ENCODE assay signal across 3 cellular contexts in the genomic region with DNA sequence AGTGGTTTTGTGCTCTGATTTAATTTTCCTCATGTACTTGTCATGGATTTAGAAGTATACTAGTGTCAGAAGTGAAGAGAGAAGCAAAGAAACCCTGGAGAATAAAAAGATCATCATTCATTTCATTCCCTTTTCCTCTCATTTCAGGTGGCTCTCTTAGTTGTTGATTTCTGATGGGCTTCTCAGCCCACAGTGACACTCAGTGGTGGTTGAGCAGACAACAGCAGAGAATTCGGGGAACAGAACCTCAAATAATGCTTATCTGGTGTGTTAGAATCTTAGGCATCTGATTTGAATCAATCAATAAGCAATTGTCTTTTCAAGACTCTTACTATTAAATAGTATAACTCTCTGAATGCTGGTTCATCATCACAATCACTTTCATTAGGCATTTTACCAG.
TF ChIP-seq lines count a peak whose summit lies in the region.

No MANE protein-coding gene starts in this region.

TF ChIP-seq in SK-N-SH, 30 proteins besides CTCF, POLR2A, EP300 and RAD21 (continues in another document):
- TF ChIP-seq FOXM1 (IDR thresholded peaks at IDR 0.05; ENCODE audit: low read depth) (no peak), TCF12 (IDR thresholded peaks at IDR 0.05) (no peak), FOXJ3 (CRISPR knock-in tag; IDR thresholded peaks at IDR 0.05) (no peak), MXI1 (IDR thresholded peaks at IDR 0.05; ENCODE audit: low read depth, low read length) (no peak), TEAD4 (IDR thresholded peaks at IDR 0.05; ENCODE audit: borderline replicate concordance, insufficient read depth) (no peak), TAF1 (IDR thresholded peaks at IDR 0.05; ENCODE audit: borderline replicate concordance, low read depth, low read length) (no peak), EZH2phosphoT487 (IDR thresholded peaks at IDR 0.05; ENCODE audit: borderline replicate concordance, low read depth) (no peak), POLR2AphosphoS5 (IDR thresholded peaks at IDR 0.05; ENCODE audit: low read depth, low read length) (no peak), CHD2 (IDR thresholded peaks at IDR 0.05; ENCODE audit: low read length, partially characterized antibody) (no peak), RFX5 (IDR thresholded peaks at IDR 0.05; ENCODE audit: low read length) (no peak), RCOR1 (IDR thresholded peaks at IDR 0.05; ENCODE audit: low read length) (no peak)
- TF ChIP-seq, protein P1, sequence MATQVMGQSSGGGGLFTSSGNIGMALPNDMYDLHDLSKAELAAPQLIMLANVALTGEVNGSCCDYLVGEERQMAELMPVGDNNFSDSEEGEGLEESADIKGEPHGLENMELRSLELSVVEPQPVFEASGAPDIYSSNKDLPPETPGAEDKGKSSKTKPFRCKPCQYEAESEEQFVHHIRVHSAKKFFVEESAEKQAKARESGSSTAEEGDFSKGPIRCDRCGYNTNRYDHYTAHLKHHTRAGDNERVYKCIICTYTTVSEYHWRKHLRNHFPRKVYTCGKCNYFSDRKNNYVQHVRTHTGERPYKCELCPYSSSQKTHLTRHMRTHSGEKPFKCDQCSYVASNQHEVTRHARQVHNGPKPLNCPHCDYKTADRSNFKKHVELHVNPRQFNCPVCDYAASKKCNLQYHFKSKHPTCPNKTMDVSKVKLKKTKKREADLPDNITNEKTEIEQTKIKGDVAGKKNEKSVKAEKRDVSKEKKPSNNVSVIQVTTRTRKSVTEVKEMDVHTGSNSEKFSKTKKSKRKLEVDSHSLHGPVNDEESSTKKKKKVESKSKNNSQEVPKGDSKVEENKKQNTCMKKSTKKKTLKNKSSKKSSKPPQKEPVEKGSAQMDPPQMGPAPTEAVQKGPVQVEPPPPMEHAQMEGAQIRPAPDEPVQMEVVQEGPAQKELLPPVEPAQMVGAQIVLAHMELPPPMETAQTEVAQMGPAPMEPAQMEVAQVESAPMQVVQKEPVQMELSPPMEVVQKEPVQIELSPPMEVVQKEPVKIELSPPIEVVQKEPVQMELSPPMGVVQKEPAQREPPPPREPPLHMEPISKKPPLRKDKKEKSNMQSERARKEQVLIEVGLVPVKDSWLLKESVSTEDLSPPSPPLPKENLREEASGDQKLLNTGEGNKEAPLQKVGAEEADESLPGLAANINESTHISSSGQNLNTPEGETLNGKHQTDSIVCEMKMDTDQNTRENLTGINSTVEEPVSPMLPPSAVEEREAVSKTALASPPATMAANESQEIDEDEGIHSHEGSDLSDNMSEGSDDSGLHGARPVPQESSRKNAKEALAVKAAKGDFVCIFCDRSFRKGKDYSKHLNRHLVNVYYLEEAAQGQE (IDR thresholded peaks at IDR 0.05; ENCODE audit: low read depth, low read length), result no peak
- TF ChIP-seq, protein P2, sequence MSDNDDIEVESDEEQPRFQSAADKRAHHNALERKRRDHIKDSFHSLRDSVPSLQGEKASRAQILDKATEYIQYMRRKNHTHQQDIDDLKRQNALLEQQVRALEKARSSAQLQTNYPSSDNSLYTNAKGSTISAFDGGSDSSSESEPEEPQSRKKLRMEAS (IDR thresholded peaks at IDR 0.05; ENCODE audit: low read depth), result no peak
- TF ChIP-seq, protein P3, sequence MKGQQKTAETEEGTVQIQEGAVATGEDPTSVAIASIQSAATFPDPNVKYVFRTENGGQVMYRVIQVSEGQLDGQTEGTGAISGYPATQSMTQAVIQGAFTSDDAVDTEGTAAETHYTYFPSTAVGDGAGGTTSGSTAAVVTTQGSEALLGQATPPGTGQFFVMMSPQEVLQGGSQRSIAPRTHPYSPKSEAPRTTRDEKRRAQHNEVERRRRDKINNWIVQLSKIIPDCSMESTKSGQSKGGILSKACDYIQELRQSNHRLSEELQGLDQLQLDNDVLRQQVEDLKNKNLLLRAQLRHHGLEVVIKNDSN (IDR thresholded peaks at IDR 0.05; ENCODE audit: borderline replicate concordance, low read depth), result no peak
- TF ChIP-seq, protein P4, sequence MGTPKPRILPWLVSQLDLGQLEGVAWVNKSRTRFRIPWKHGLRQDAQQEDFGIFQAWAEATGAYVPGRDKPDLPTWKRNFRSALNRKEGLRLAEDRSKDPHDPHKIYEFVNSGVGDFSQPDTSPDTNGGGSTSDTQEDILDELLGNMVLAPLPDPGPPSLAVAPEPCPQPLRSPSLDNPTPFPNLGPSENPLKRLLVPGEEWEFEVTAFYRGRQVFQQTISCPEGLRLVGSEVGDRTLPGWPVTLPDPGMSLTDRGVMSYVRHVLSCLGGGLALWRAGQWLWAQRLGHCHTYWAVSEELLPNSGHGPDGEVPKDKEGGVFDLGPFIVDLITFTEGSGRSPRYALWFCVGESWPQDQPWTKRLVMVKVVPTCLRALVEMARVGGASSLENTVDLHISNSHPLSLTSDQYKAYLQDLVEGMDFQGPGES (IDR thresholded peaks at IDR 0.05; ENCODE audit: low read depth, low read length), result no peak

TF ChIP-seq in SK-N-SH treated with all-trans-retinoic acid at 6 μM for 48 hours, 23 proteins besides CTCF, POLR2A, EP300 and RAD21 (continues in another document):
- TF ChIP-seq ZFP3 (CRISPR knock-in tag; IDR thresholded peaks at IDR 0.05) (no peak), SNAI2 (CRISPR knock-in tag; IDR thresholded peaks at IDR 0.05) (no peak), RARB (CRISPR knock-in tag; IDR thresholded peaks at IDR 0.05) (no peak), TCF4 (CRISPR knock-in tag; IDR thresholded peaks at IDR 0.05; ENCODE audit: borderline replicate concordance) (no peak), ESRRG (CRISPR knock-in tag; IDR thresholded peaks at IDR 0.05) (no peak), ZNF565 (CRISPR knock-in tag; conservative IDR thresholded peaks at IDR 0.05; ENCODE audit: low read depth) (no peak), ZNF70 (CRISPR knock-in tag; IDR thresholded peaks at IDR 0.05) (no peak), ZC3H10 (CRISPR knock-in tag; IDR thresholded peaks at IDR 0.05) (no peak), TOX (CRISPR knock-in tag; IDR thresholded peaks at IDR 0.05; ENCODE audit: borderline replicate concordance) (no peak)
- TF ChIP-seq, protein P5, sequence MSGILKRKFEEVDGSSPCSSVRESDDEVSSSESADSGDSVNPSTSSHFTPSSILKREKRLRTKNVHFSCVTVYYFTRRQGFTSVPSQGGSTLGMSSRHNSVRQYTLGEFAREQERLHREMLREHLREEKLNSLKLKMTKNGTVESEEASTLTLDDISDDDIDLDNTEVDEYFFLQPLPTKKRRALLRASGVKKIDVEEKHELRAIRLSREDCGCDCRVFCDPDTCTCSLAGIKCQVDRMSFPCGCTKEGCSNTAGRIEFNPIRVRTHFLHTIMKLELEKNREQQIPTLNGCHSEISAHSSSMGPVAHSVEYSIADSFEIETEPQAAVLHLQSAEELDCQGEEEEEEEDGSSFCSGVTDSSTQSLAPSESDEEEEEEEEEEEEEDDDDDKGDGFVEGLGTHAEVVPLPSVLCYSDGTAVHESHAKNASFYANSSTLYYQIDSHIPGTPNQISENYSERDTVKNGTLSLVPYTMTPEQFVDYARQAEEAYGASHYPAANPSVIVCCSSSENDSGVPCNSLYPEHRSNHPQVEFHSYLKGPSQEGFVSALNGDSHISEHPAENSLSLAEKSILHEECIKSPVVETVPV (CRISPR knock-in tag; IDR thresholded peaks at IDR 0.05), result no peak
- TF ChIP-seq, protein P6, sequence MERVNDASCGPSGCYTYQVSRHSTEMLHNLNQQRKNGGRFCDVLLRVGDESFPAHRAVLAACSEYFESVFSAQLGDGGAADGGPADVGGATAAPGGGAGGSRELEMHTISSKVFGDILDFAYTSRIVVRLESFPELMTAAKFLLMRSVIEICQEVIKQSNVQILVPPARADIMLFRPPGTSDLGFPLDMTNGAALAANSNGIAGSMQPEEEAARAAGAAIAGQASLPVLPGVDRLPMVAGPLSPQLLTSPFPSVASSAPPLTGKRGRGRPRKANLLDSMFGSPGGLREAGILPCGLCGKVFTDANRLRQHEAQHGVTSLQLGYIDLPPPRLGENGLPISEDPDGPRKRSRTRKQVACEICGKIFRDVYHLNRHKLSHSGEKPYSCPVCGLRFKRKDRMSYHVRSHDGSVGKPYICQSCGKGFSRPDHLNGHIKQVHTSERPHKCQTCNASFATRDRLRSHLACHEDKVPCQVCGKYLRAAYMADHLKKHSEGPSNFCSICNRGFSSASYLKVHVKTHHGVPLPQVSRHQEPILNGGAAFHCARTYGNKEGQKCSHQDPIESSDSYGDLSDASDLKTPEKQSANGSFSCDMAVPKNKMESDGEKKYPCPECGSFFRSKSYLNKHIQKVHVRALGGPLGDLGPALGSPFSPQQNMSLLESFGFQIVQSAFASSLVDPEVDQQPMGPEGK (CRISPR knock-in tag; IDR thresholded peaks at IDR 0.05; ENCODE audit: borderline replicate concordance), result no peak
- TF ChIP-seq, protein P7, sequence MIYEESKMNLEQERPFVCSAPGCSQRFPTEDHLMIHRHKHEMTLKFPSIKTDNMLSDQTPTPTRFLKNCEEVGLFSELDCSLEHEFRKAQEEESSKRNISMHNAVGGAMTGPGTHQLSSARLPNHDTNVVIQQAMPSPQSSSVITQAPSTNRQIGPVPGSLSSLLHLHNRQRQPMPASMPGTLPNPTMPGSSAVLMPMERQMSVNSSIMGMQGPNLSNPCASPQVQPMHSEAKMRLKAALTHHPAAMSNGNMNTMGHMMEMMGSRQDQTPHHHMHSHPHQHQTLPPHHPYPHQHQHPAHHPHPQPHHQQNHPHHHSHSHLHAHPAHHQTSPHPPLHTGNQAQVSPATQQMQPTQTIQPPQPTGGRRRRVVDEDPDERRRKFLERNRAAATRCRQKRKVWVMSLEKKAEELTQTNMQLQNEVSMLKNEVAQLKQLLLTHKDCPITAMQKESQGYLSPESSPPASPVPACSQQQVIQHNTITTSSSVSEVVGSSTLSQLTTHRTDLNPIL (CRISPR knock-in tag; IDR thresholded peaks at IDR 0.05; ENCODE audit: low read depth), result no peak

TF ChIP-seq in H1, 55 proteins besides CTCF, POLR2A, EP300 and RAD21:
- TF ChIP-seq GTF2F1 (IDR thresholded peaks at IDR 0.05; ENCODE audit: borderline replicate concordance, low read depth, low read length) (no peak), TAF1 (IDR thresholded peaks at IDR 0.05; ENCODE audit: low read depth, low read length) (no peak), NRF1 (IDR thresholded peaks at IDR 0.05; ENCODE audit: low read depth, low read length) (no peak), POLR2AphosphoS5 (IDR thresholded peaks at IDR 0.05; ENCODE audit: low read depth, low read length) (no peak)
- TF ChIP-seq, protein P8, sequence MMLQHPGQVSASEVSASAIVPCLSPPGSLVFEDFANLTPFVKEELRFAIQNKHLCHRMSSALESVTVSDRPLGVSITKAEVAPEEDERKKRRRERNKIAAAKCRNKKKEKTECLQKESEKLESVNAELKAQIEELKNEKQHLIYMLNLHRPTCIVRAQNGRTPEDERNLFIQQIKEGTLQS (IDR thresholded peaks at IDR 0.05; ENCODE audit: insufficient read depth, low read depth, low read length), result no peak
TF ChIP-seq in H1: peak in this region for 0.
